In genomic region chr11:71787824-71788454, GRCh38 we compare ENCODE assay signal across 9 cellular contexts. TPM values are rescaled to one million over a fixed set of nuclear protein-coding genes. Genes with fewer than 3 reads are reported as not detected.
DNase-seq lines count a peak whose midpoint lies in the region; TF ChIP-seq lines count a peak whose summit lies in the region.
"Not testable (repeated sequence)": the region's sequence is repeated elsewhere in the genome, so short reads cannot be mapped to it uniquely, and the experiment has no call there.
"Had no signal": no experiment of that assay in that cellular context is flagged by ENCODE, and none has a peak within 500 bp of the region (broad histone marks: within the 10 kb centered on the region; RNA-seq: fewer than 3 reads in every experiment).

No MANE protein-coding gene starts in this region.

- peak; percentile 81 for DNase-seq in EH (ENCODE audit: low read depth)
- peak; percentile 87 for DNase-seq in NAMALWA (ENCODE audit: low spot score)
- DNase-seq in SK-N-DZ (ENCODE audit: low spot score) = peak; percentile 37
- DNase-seq in activated gamma-delta T cell treated with Interleukin-2 at 50 U/mL for 16 hours = peak; percentile 16
- peak in 1 of 3 donors; percentile 22 for DNase-seq in effector memory CD4-positive, alpha-beta T cell
- DNase-seq in islet precursor cell = peak; percentile 77
- DNase-seq in progenitor cell of endocrine pancreas (ENCODE audit: low spot score, unreplicated experiment); transverse colon: not testable (repeated sequence)

- H3K9me3 ChIP-seq in effector memory CD4-positive, alpha-beta T cell (ENCODE audit: control insufficient read depth, low read length); transverse colon: not testable (repeated sequence)

- not testable (repeated sequence) for H3K36me3 ChIP-seq in effector memory CD4-positive, alpha-beta T cell (ENCODE audit: control insufficient read depth, insufficient read depth, low read length); transverse colon

- intact Hi-C loops in transverse colon (cut with DNase I; ENCODE audit: low total_unique reads) = not testable (repeated sequence)

- not testable (repeated sequence) for H3K4me1 ChIP-seq in effector memory CD4-positive, alpha-beta T cell (ENCODE audit: control insufficient read depth, insufficient read depth, low read length, poor library complexity, severe bottlenecking)
- peaks cover 0 to 22% (median 7%) of the 10 kb centered on the region in 4 donors for H3K4me1 ChIP-seq in transverse colon

- H3K27ac ChIP-seq in effector memory CD4-positive, alpha-beta T cell (ENCODE audit: insufficient read depth, low read length, poor library complexity, severe bottlenecking) = peak overlapping the region; percentile 81
- peak overlapping the region; percentile 82 to 96 (median 94) for H3K27ac ChIP-seq in transverse colon

- peak; percentile 9 for TF ChIP-seq CTCF in progenitor cell of endocrine pancreas (IDR thresholded peaks at IDR 0.05; ENCODE audit: unreplicated experiment)
- TF ChIP-seq CTCF in transverse colon (IDR thresholded peaks at IDR 0.05) = not testable (repeated sequence)

- H3K4me1 Mint-ChIP-seq in progenitor cell of endocrine pancreas (ENCODE audit: low read depth) = peaks cover 10% of the 10 kb centered on the region

- not testable (repeated sequence) for TF ChIP-seq EP300 in transverse colon (IDR thresholded peaks at IDR 0.05; ENCODE audit: low read depth)

- in situ Hi-C loops in transverse colon (cut with MboI; ENCODE audit: low pct_ligation_motif_present in 1 of 4, low pct_unique_long_range_greater_than_20kb in 1 of 4, low sequenced_read_pairs in 3 of 4) = not testable (repeated sequence)

- not testable (repeated sequence) for H3K36me3 Mint-ChIP-seq in progenitor cell of endocrine pancreas (ENCODE audit: insufficient read depth)

- not testable (repeated sequence) for H3K27me3 ChIP-seq in effector memory CD4-positive, alpha-beta T cell (replicated peaks; ENCODE audit: control insufficient read depth, insufficient read depth, low read length, poor library complexity, severe bottlenecking); transverse colon

- not testable (repeated sequence) for TF ChIP-seq POLR2A in transverse colon (IDR thresholded peaks at IDR 0.05)

- H3K4me3 ChIP-seq in effector memory CD4-positive, alpha-beta T cell (ENCODE audit: insufficient read depth, low read depth, low read length, poor library complexity, severe bottlenecking) = peak overlapping the region; percentile 63
- H3K4me3 ChIP-seq in transverse colon = peak overlapping the region; percentile 52 to 85 (median 71)

- WGBS in transverse colon (ENCODE audit: low coverage in 1 of 2), 2 donors = 3% methylated on average over 11 of the region's 19 CpGs; no CpG with 5 or more reads in 1 of the 2 donors

- H3K27me3 Mint-ChIP-seq in progenitor cell of endocrine pancreas = not testable (repeated sequence)

- H3K9me3 Mint-ChIP-seq in progenitor cell of endocrine pancreas (ENCODE audit: low read depth) = not testable (repeated sequence)

- H3K27ac Mint-ChIP-seq in progenitor cell of endocrine pancreas = peak overlapping the region; percentile 96

- peak overlapping the region; percentile 94 for H3K4me3 Mint-ChIP-seq in progenitor cell of endocrine pancreas (ENCODE audit: low read depth)

RNA-seq across cellular contexts. Expression of gene DEFB108B, which starts 45.1 kb away (rescaled TPM):
- not detected in 2 replicates for polyA plus RNA-seq in SK-N-DZ (2014; cell fraction: cytosol; rRNA removed)
- not detected in 2 replicates for polyA plus RNA-seq in SK-N-DZ (2014; cell fraction: nucleus; rRNA removed)
- total RNA-seq in progenitor cell of endocrine pancreas (not detected in 2 replicates), transverse colon (not detected)
- total RNA-seq: occipital lobe had no signal
